ENCODE assay signal across 9 cellular contexts in genomic region chr2:84631047-84631446, GRCh38.
A peak's percentile ranks its signal among the peaks of the same experiment; 100 is the strongest.
DNase-seq lines count a peak whose midpoint lies in the region; ATAC-seq, FAIRE-seq and TF ChIP-seq lines count a peak whose summit lies in the region.
"Had no signal": no experiment of that assay in that cellular context is flagged by ENCODE, and none has a peak within 500 bp of the region (broad histone marks: within the 10 kb centered on the region; RNA-seq: fewer than 3 reads in every experiment).

No MANE protein-coding gene starts in this region.

- H3K9me3 ChIP-seq in OCI-LY3 (ENCODE audit: insufficient read depth, low read length) (no peaks in the 10 kb centered on the region), endodermal cell (ENCODE audit: control insufficient read depth, low read length) (no peaks in the 10 kb centered on the region)
- H3K9me3 ChIP-seq: BLaER1 had no signal

- peak overlapping the region; percentile 42; the same call in 1 of the 2 replicates for H3K4me2 ChIP-seq in OCI-LY3 (ENCODE audit: low read length)
- H3K4me2 ChIP-seq: BLaER1 had no signal

- no peak overlapping the region for H3K9ac ChIP-seq in OCI-LY3 (ENCODE audit: low read length)
- H3K9ac ChIP-seq in endodermal cell (ENCODE audit: extremely low read depth, low read length, poor library complexity, severe bottlenecking): no peak overlapping the region
- H3K9ac ChIP-seq: BLaER1 had no signal

- FAIRE-seq in H54 (lab: Jason Lieb, UNC): peak; percentile 71

- no peaks in the 10 kb centered on the region for H3K27me3 ChIP-seq in OCI-LY3 (ENCODE audit: low read depth, low read length)
- H3K27me3 ChIP-seq in endodermal cell (ENCODE audit: control insufficient read depth, insufficient read depth, low read length, poor library complexity, severe bottlenecking): no peaks in the 10 kb centered on the region
- H3K27me3 ChIP-seq: BLaER1 had no signal

- ATAC-seq in HG03457 (IDR thresholded peaks at IDR 0.05; ENCODE audit: unreplicated experiment) (no peak), HG02973 (IDR thresholded peaks at IDR 0.05; ENCODE audit: unreplicated experiment) (no peak)

- DNase-seq in DMS79 treated with DMSO at 0.1 percent for 48 hours (lab: John Stamatoyannopoulos, UW) (peak; percentile 21), DMS79 (lab: John Stamatoyannopoulos, UW) (no peak), H54 (ENCODE audit: insufficient read length, low spot score) (peak; percentile 6), endodermal cell (no peak), nephron progenitor cell (peak; percentile 2)

- H3K9me3 Mint-ChIP-seq in endodermal cell: no peaks in the 10 kb centered on the region
- no peaks in the 10 kb centered on the region for H3K9me3 Mint-ChIP-seq in nephron progenitor cell

- WGBS in endodermal cell (ENCODE audit: insufficient coverage in 1 of 2, insufficient read length in 1 of 2), 2 experiments: 71% methylated on average over 4 to 6 of the region's 6 CpGs

- peaks cover 23% of the 10 kb centered on the region for H3K27me3 Mint-ChIP-seq in endodermal cell (ENCODE audit: insufficient read depth)
- H3K27me3 Mint-ChIP-seq in nephron progenitor cell (ENCODE audit: low read depth, poor library complexity): peaks cover 9% of the 10 kb centered on the region

- H3K36me3 ChIP-seq in OCI-LY3 (replicated peaks; ENCODE audit: low read depth, low read length) (no peaks in the 10 kb centered on the region), endodermal cell (ENCODE audit: control insufficient read depth, insufficient read depth, low read length) (no peaks in the 10 kb centered on the region)
- H3K36me3 ChIP-seq: BLaER1 had no signal

- H3K4me3 Mint-ChIP-seq in endodermal cell: no peak overlapping the region
- no peak overlapping the region for H3K4me3 Mint-ChIP-seq in nephron progenitor cell

- no peak overlapping the region for H3K27ac Mint-ChIP-seq in endodermal cell
- peak overlapping the region; percentile 10 for H3K27ac Mint-ChIP-seq in nephron progenitor cell

- H3K4me1 Mint-ChIP-seq in endodermal cell (peaks cover 2% of the 10 kb centered on the region), nephron progenitor cell (no peaks in the 10 kb centered on the region)

- no peaks in the 10 kb centered on the region for H3K79me2 ChIP-seq in OCI-LY3 (ENCODE audit: low read length)

- H3K4me1 ChIP-seq in OCI-LY3 (ENCODE audit: low read length) (no peaks in the 10 kb centered on the region), endodermal cell (ENCODE audit: control insufficient read depth, insufficient read depth, low read length) (no peaks in the 10 kb centered on the region)
- H3K4me1 ChIP-seq: BLaER1 had no signal

- peak; percentile 84 for TF ChIP-seq CTCF in OCI-LY3 (IDR thresholded peaks at IDR 0.05; ENCODE audit: low read depth, low read length)
- peak; percentile 88 for TF ChIP-seq CTCF in endodermal cell (conservative IDR thresholded peaks at IDR 0.05)
- TF ChIP-seq CTCF in nephron progenitor cell (IDR thresholded peaks at IDR 0.05): peak; percentile 47

- H2AFZ ChIP-seq in OCI-LY3 (ENCODE audit: low read depth, low read length): no peak overlapping the region

- no peaks in the 10 kb centered on the region for H3K36me3 Mint-ChIP-seq in endodermal cell (ENCODE audit: low read depth)
- no peaks in the 10 kb centered on the region for H3K36me3 Mint-ChIP-seq in nephron progenitor cell (ENCODE audit: low read depth)

- no peak overlapping the region; the same call in 1 of the 2 replicates for H3K4me3 ChIP-seq in OCI-LY3 (ENCODE audit: low read length)
- H3K4me3 ChIP-seq in endodermal cell (ENCODE audit: low read length): no peak overlapping the region
- H3K4me3 ChIP-seq: BLaER1 had no signal

- H3K27ac ChIP-seq in OCI-LY3 (ENCODE audit: low read length): no peak overlapping the region
- H3K27ac ChIP-seq in endodermal cell (ENCODE audit: low read depth, low read length): no peak overlapping the region
- H3K27ac ChIP-seq: BLaER1 had no signal

- no peak for TF ChIP-seq POLR2A in H54 (IDR thresholded peaks at IDR 0.05; ENCODE audit: low read depth, low read length)

- no peaks in the 10 kb centered on the region for H4K20me1 ChIP-seq in OCI-LY3 (ENCODE audit: insufficient read depth, low read length)
- H4K20me1 ChIP-seq: BLaER1 had no signal

Comparison
In these comparisons a context has a peak if more than half of its experiments do, and no peak if none do; other contexts are left out.
1. DNase-seq: peak in DMS79 treated with DMSO at 0.1 percent for 48 hours (single experiment), H54 (single experiment) and nephron progenitor cell (single experiment); none in DMS79 (single experiment) and endodermal cell (single experiment).
2. Peak in every context shown above with its lines, with median percentiles within 50 percentile points of each other: CTCF ChIP-seq.